26 cellular contexts compared by ENCODE assay signal in genomic region chr3:195752538-195753331, GRCh38. TPM values are rescaled to one million over a fixed set of nuclear protein-coding genes. Genes with fewer than 3 reads are reported as not detected.
DNase-seq lines count a peak whose midpoint lies in the region; ATAC-seq, FAIRE-seq and TF ChIP-seq lines count a peak whose summit lies in the region.
"Had no signal": no experiment of that assay in that cellular context is flagged by ENCODE, and none has a peak within 500 bp of the region (broad histone marks: within the 10 kb centered on the region; RNA-seq: fewer than 3 reads in every experiment).

No MANE protein-coding gene starts in this region.

- no peak for TF ChIP-seq POLR2A in adrenal gland (IDR thresholded peaks at IDR 0.05)

- peaks cover under 1% of the 10 kb centered on the region; the same call in 1 of the 3 replicates for H3K9me3 Mint-ChIP-seq in GM23338
- no peaks in the 10 kb centered on the region for H3K9me3 Mint-ChIP-seq in osteocyte (ENCODE audit: unreplicated experiment)
- H3K9me3 Mint-ChIP-seq: activated T-cell treated with anti-CD3 and anti-CD28 coated beads, Interleukin-2, amount 50 U/mL, for 4 hours; CD8-positive, alpha-beta T cell; stimulated activated naive CD8-positive, alpha-beta T cell treated with anti-CD3 and anti-CD28 coated beads, Interleukin-15, Interleukin-2, amounts not matched to agents 100 ng/mL and 50 ng/mL, for 24 hours; T-helper 1 cell treated with Interleukin-12 subunit alpha and Interleukin-12 subunit beta and Interleukin-4 antibody, amounts not matched to agents 30 μg/mL and 1 μg/mL, for 36 hours had no signal

- no peak overlapping the region for H3K27ac ChIP-seq in GM23338 (ENCODE audit: low read depth)
- no peak overlapping the region for H3K27ac ChIP-seq in adrenal gland
- H3K27ac ChIP-seq: 22Rv1, brain microvascular endothelial cell, epithelial cell of prostate, SJSA1, thyroid gland had no signal

- no peak overlapping the region for H3K4me2 ChIP-seq in GM23338
- H3K4me2 ChIP-seq: hepatocyte had no signal

- no peaks in the 10 kb centered on the region for H3K27me3 ChIP-seq in GM23338 (ENCODE audit: insufficient read depth)
- peaks cover 5% of the 10 kb centered on the region for H3K27me3 ChIP-seq in adrenal gland
- H3K27me3 ChIP-seq: hepatocyte, thyroid gland had no signal

- H3K36me3 Mint-ChIP-seq in GM23338 (ENCODE audit: low read depth) (no peaks in the 10 kb centered on the region), osteocyte (ENCODE audit: unreplicated experiment) (peaks cover 2% of the 10 kb centered on the region)
- H3K36me3 Mint-ChIP-seq: CD8-positive, alpha-beta T cell had no signal

- H2AFZ ChIP-seq in GM23338 = no peak overlapping the region
- H2AFZ ChIP-seq: hepatocyte had no signal

- ATAC-seq in GM23338 (peak; percentile 9; the same call in 2 of the 3 replicates), GM21381 (IDR thresholded peaks at IDR 0.05; ENCODE audit: unreplicated experiment) (no peak)
- ATAC-seq: activated T-cell treated with anti-CD3 and anti-CD28 coated beads, Interleukin-2, amount 50 U/mL, for 4 hours; CD8-positive, alpha-beta T cell; left ventricle myocardium superior; sciatic nerve had no signal

- no peaks in the 10 kb centered on the region for H3K9me2 ChIP-seq in GM23338 (ENCODE audit: insufficient read depth)

- no peaks in the 10 kb centered on the region for H3K79me2 ChIP-seq in GM23338 (replicated peaks; ENCODE audit: insufficient read depth)
- H3K79me2 ChIP-seq: hepatocyte had no signal

- no peaks in the 10 kb centered on the region for H3K36me3 ChIP-seq in GM23338 (ENCODE audit: insufficient read depth)
- H3K36me3 ChIP-seq in adrenal gland (replicated peaks in 1 of 2) = no peaks in the 10 kb centered on the region
- H3K36me3 ChIP-seq: brain microvascular endothelial cell, SJSA1, thyroid gland had no signal

- no peaks in the 10 kb centered on the region for H3K9me3 ChIP-seq in adrenal gland (replicated peaks in 1 of 3)
- H3K9me3 ChIP-seq: SJSA1, thyroid gland had no signal

- intact Hi-C loops in adrenal gland (cut with DNase I) = no loop called here

- H3K4me3 Mint-ChIP-seq in GM23338 = no peak overlapping the region
- no peak overlapping the region for H3K4me3 Mint-ChIP-seq in osteocyte (ENCODE audit: unreplicated experiment)
- H3K4me3 Mint-ChIP-seq: activated T-cell treated with anti-CD3 and anti-CD28 coated beads, Interleukin-2, amount 50 U/mL, for 4 hours; CD8-positive, alpha-beta T cell; stimulated activated naive CD8-positive, alpha-beta T cell treated with anti-CD3 and anti-CD28 coated beads, Interleukin-15, Interleukin-2, amounts not matched to agents 100 ng/mL and 50 ng/mL, for 24 hours; T-helper 1 cell treated with Interleukin-12 subunit alpha and Interleukin-12 subunit beta and Interleukin-4 antibody, amounts not matched to agents 30 μg/mL and 1 μg/mL, for 36 hours had no signal

- FAIRE-seq in D721Med (lab: Jason Lieb, UNC) = no peak
- FAIRE-seq: GM18507, RCC 7860 had no signal

- 53 to 61% (median 55%) methylated on average over 9 to 26 of the region's 26 CpGs for WGBS in adrenal gland, 4 donors

- H3K27me3 Mint-ChIP-seq in GM23338 (ENCODE audit: insufficient read depth, low read depth, poor library complexity) (peaks cover 13% of the 10 kb centered on the region), osteocyte (ENCODE audit: unreplicated experiment) (peaks cover 15% of the 10 kb centered on the region)

- peaks cover 15% of the 10 kb centered on the region for H3K4me1 Mint-ChIP-seq in GM23338
- H3K4me1 Mint-ChIP-seq in osteocyte (ENCODE audit: unreplicated experiment) = peaks cover 2% of the 10 kb centered on the region

- no peaks in the 10 kb centered on the region for H3F3A ChIP-seq in GM23338 (replicated peaks; ENCODE audit: low read depth)

- H3K27ac Mint-ChIP-seq in GM23338 (no peak overlapping the region), osteocyte (ENCODE audit: unreplicated experiment) (peak overlapping the region; percentile 18)
- H3K27ac Mint-ChIP-seq: CD8-positive, alpha-beta T cell; stimulated activated naive CD8-positive, alpha-beta T cell treated with anti-CD3 and anti-CD28 coated beads, Interleukin-15, Interleukin-2, amounts not matched to agents 100 ng/mL and 50 ng/mL, for 24 hours; T-helper 1 cell treated with Interleukin-12 subunit alpha and Interleukin-12 subunit beta and Interleukin-4 antibody, amounts not matched to agents 30 μg/mL and 1 μg/mL, for 36 hours had no signal

- H3K4me1 ChIP-seq in GM23338 (ENCODE audit: insufficient read depth) (no peaks in the 10 kb centered on the region), adrenal gland (replicated peaks in 1 of 2) (peaks cover 3 to 6% of the 10 kb centered on the region in 2 donors)
- H3K4me1 ChIP-seq: SJSA1 had no signal

- no peaks in the 10 kb centered on the region for H4K20me1 ChIP-seq in GM23338 (replicated peaks; ENCODE audit: insufficient read depth)

- DNase-seq in NCI-H146 (lab: John Stamatoyannopoulos, UW) = peak; percentile 18
- no peak for DNase-seq in NCI-H146 treated with DMSO at 0.1 percent for 48 hours (lab: John Stamatoyannopoulos, UW; ENCODE audit: unreplicated experiment)
- DNase-seq in GM23338 (ENCODE audit: low spot score) = no peak
- DNase-seq in adrenal gland = peak in 6 of 7 donors; percentile 29 to 56 (median 42)
- DNase-seq in osteocyte (ENCODE audit: extremely low spot score, unreplicated experiment) = no peak
- no peak for DNase-seq in DMS153 treated with DMSO at 0.1 percent for 48 hours (lab: John Stamatoyannopoulos, UW; ENCODE audit: unreplicated experiment)
- DNase-seq in D721Med (ENCODE audit: insufficient read length, low spot score) = no peak
- DNase-seq: activated CD8-positive, alpha-beta memory T cell treated with anti-CD3 and anti-CD28 coated beads for 24 hours; activated T-cell treated with anti-CD3 and anti-CD28 coated beads, Interleukin-2, amount 50 U/mL, for 4 hours; brain microvascular endothelial cell; CD8-positive, alpha-beta T cell; left ventricle myocardium superior; NCI-H2029 treated with DMSO at 0.1 percent for 48 hours; NK-92 treated with Interleukin-12 subunit alpha and Interleukin-12 subunit beta, amount 100 ng/mL, for 24 hours; thyroid gland had no signal

- TF ChIP-seq CTCF in GM23338 (conservative IDR thresholded peaks at IDR 0.05; ENCODE audit: low read depth in 2 of 2) (no peak), adrenal gland (IDR thresholded peaks at IDR 0.05) (no peak), osteocyte (IDR thresholded peaks at IDR 0.05) (no peak), D721Med (IDR thresholded peaks at IDR 0.05; ENCODE audit: insufficient read depth, missing control alignments) (no peak)

- H3K4me3 ChIP-seq in GM23338 (no peak overlapping the region), adrenal gland (no peak overlapping the region)
- H3K4me3 ChIP-seq: hepatocyte, SJSA1, thyroid gland had no signal

TF ChIP-seq in GM23338, 12 proteins besides CTCF, POLR2A, EP300 and RAD21 (continues in another document):
- TF ChIP-seq ZNF114 (CRISPR knock-in tag; IDR thresholded peaks at IDR 0.05) (no peak), POLR2AphosphoS5 (IDR thresholded peaks at IDR 0.05; ENCODE audit: low read depth) (no peak), EZH2 (IDR thresholded peaks at IDR 0.05; ENCODE audit: low read depth, unreplicated experiment) (no peak), JUNB (IDR thresholded peaks at IDR 0.05; ENCODE audit: unreplicated experiment) (no peak), REST (IDR thresholded peaks at IDR 0.05; ENCODE audit: unreplicated experiment) (no peak), STAT1 (IDR thresholded peaks at IDR 0.05; ENCODE audit: unreplicated experiment) (no peak), CREB1 (CRISPR knock-in tag; IDR thresholded peaks at IDR 0.05; ENCODE audit: low read depth) (no peak)

RNA-seq across cellular contexts. Expression of gene MUC20, which starts 32.0 kb away (rescaled TPM):
- 0.12 TPM in 1 of 2 replicates, not detected in the other for total RNA-seq in GM23338 (2014; rRNA removed; shearing (Covaris generic))
- 0.29 TPM in 1 of 2 replicates, not detected in the other for polyA plus RNA-seq in GM23338 (2016; fragmentation: Nextera tagmentation; extraction: Ambion mirVana)
- 1 to 10 TPM in 6 of 8 donors, under 1 TPM in 2; 0.78 to 8.9 (median 3.0) TPM for total RNA-seq in adrenal gland
- polyA plus RNA-seq in adrenal gland = 10 to 100 TPM in 2 of 3 donors, 1 to 10 TPM in 1; 1.7 to 20.2 (median 16.6) TPM
- total RNA-seq in osteocyte = 6.2 and 7.6 TPM in 2 replicates
- total RNA-seq: SJSA1 had no signal

RNA-seq across cellular contexts. Expression of gene MUC4, which starts 59.0 kb away (rescaled TPM):
- total RNA-seq in GM23338 (2014; rRNA removed; shearing (Covaris generic)) = 1.3 and 1.6 TPM in 2 replicates
- polyA plus RNA-seq in GM23338 (2016; fragmentation: Nextera tagmentation; extraction: Ambion mirVana) (0.80 and 1.3 TPM in 2 replicates), adrenal gland (under 1 TPM in 2 of 3 donors, not detected in 1; 0.03 to 0.16 TPM)
- total RNA-seq in adrenal gland (under 1 TPM in 3 of 8 donors, not detected in 5; 0.04 to 0.14 (median 0.04) TPM), osteocyte (not detected in 2 replicates)
- total RNA-seq: CD8-positive, alpha-beta T cell; left ventricle myocardium superior; SJSA1 had no signal
- polyA plus RNA-seq: neural cell had no signal

Comparison
In these comparisons a context has a peak if more than half of its experiments do, and no peak if none do; other contexts are left out.
1. DNase-seq: peak in NCI-H146 (single experiment) and adrenal gland (6 of 7); none in NCI-H146 treated with DMSO at 0.1 percent for 48 hours (single experiment), GM23338 (single experiment), osteocyte (single experiment), DMS153 treated with DMSO at 0.1 percent for 48 hours (single experiment) and D721Med (single experiment).